Comparison of ENCODE assay signal across 8 cellular contexts in genomic region chr1:119327436-119328155, GRCh38. TPM values are rescaled to one million over a fixed set of nuclear protein-coding genes. Genes with fewer than 3 reads are reported as not detected.
DNase-seq lines count a peak whose midpoint lies in the region; FAIRE-seq and TF ChIP-seq lines count a peak whose summit lies in the region.

No MANE protein-coding gene starts in this region.

- H3F3A ChIP-seq in neural cell (ENCODE audit: insufficient read depth, low read length, poor library complexity, severe bottlenecking) = no peaks in the 10 kb centered on the region

- H3K27ac ChIP-seq in neural cell (ENCODE audit: low read length) = no peak overlapping the region

- no peak overlapping the region for H3K9ac ChIP-seq in neural cell (ENCODE audit: low read length)

- no peak for TF ChIP-seq EP300 in neural cell (conservative IDR thresholded peaks at IDR 0.05; ENCODE audit: poor library complexity, severe bottlenecking)

- H3K4me3 ChIP-seq in GM12865 (ENCODE audit: low read depth, low read length) = peak overlapping the region; percentile 41
- peak overlapping the region; percentile 39 for H3K4me3 ChIP-seq in fibroblast of villous mesenchyme (ENCODE audit: low read depth, low read length)
- peak overlapping the region; percentile 62 for H3K4me3 ChIP-seq in neural cell (ENCODE audit: low read length)

- peak; percentile 44 for TF ChIP-seq CTCF in GM12865 (IDR thresholded peaks at IDR 0.05; ENCODE audit: insufficient read depth, low read depth, low read length, missing control alignments)
- peak; percentile 43 for TF ChIP-seq CTCF in fibroblast of villous mesenchyme (IDR thresholded peaks at IDR 0.05; ENCODE audit: insufficient read depth, low read depth, low read length)
- TF ChIP-seq CTCF in neural cell (IDR thresholded peaks at IDR 0.05; ENCODE audit: poor library complexity, severe bottlenecking) = peak; percentile 41

- no peak for FAIRE-seq in urothelium cell line (lab: Jason Lieb, UNC)

- no peaks in the 10 kb centered on the region for H3K36me3 ChIP-seq in neural cell (ENCODE audit: insufficient read depth, low read length)

- H3K27me3 ChIP-seq in neural cell (ENCODE audit: insufficient read depth, low read depth, low read length) = no peaks in the 10 kb centered on the region

- H2AFZ ChIP-seq in neural cell (ENCODE audit: low read depth, low read length) = peak overlapping the region; percentile 40

- no peaks in the 10 kb centered on the region for H3K9me2 ChIP-seq in neural cell (ENCODE audit: insufficient read depth, low read length)

- DNase-seq in GM12865 (ENCODE audit: low read depth) = peak; percentile 49
- peak; percentile 62 for DNase-seq in NCI-H1417 treated with DMSO at 0.1 percent for 48 hours (lab: John Stamatoyannopoulos, UW)
- DNase-seq in activated T-cell treated with anti-CD3 and anti-CD28 coated beads for 24 hours (ENCODE audit: low read depth) = peak; percentile 4
- peak; percentile 81 for DNase-seq in fibroblast of villous mesenchyme (ENCODE audit: low read depth)
- DNase-seq in urothelium cell line (ENCODE audit: low spot score) = peak; percentile 30
- no peak for DNase-seq in D341Med (ENCODE audit: low spot score)
- DNase-seq in NK-92 (lab: John Stamatoyannopoulos, UW; ENCODE audit: unreplicated experiment) = no peak

- no peaks in the 10 kb centered on the region for H3K9me3 ChIP-seq in neural cell (ENCODE audit: low read length)

- no peaks in the 10 kb centered on the region for H4K20me1 ChIP-seq in neural cell (ENCODE audit: insufficient read depth)

- peak; percentile 44 for TF ChIP-seq RAD21 in neural cell (conservative IDR thresholded peaks at IDR 0.05)

- H3K4me2 ChIP-seq in neural cell (ENCODE audit: low read length) = no peak overlapping the region

- no peaks in the 10 kb centered on the region for H3K79me2 ChIP-seq in neural cell (replicated peaks; ENCODE audit: insufficient read depth, low read length)

TF ChIP-seq in neural cell, 6 proteins besides CTCF, POLR2A, EP300 and RAD21:
- TF ChIP-seq EZH2 (IDR thresholded peaks at IDR 0.05; ENCODE audit: borderline replicate concordance, insufficient read depth, low read length, poor library complexity, severe bottlenecking) = no peak
- TF ChIP-seq MXI1 (conservative IDR thresholded peaks at IDR 0.05; ENCODE audit: poor library complexity, severe bottlenecking) = no peak
- TF ChIP-seq TAF1 (IDR thresholded peaks at IDR 0.05; ENCODE audit: low read depth) = no peak
- TF ChIP-seq SMC3 (conservative IDR thresholded peaks at IDR 0.05; ENCODE audit: poor library complexity) = no peak
- TF ChIP-seq REST (IDR thresholded peaks at IDR 0.05; ENCODE audit: borderline replicate concordance) = no peak
- TF ChIP-seq POLR2AphosphoS5 (IDR thresholded peaks at IDR 0.05) = no peak

RNA-seq across cellular contexts. Expression of gene HAO2, which starts 41.0 kb away (rescaled TPM):
- total RNA-seq in fibroblast of villous mesenchyme = not detected in 2 replicates
- polyA plus RNA-seq in neural cell = not detected in 2 replicates
- not detected in 2 replicates for polyA minus RNA-seq in neural cell

Comparison
In these comparisons a context has a peak if more than half of its experiments do, and no peak if none do; other contexts are left out.
1. DNase-seq: peak in GM12865 (single experiment), NCI-H1417 treated with DMSO at 0.1 percent for 48 hours (single experiment), activated T-cell treated with anti-CD3 and anti-CD28 coated beads for 24 hours (single experiment), fibroblast of villous mesenchyme (single experiment) and urothelium cell line (single experiment); none in D341Med (single experiment) and NK-92 (single experiment).
2. Peak in every context shown above with its lines, with median percentiles within 50 percentile points of each other: H3K4me3 ChIP-seq and CTCF ChIP-seq.